Comparison of ENCODE assay signal across 8 cellular contexts in genomic region chr13:111440492-111440891, GRCh38.
DNase-seq lines count a peak whose midpoint lies in the region; TF ChIP-seq lines count a peak whose summit lies in the region.
"Not testable (repeated sequence)": the region's sequence is repeated elsewhere in the genome, so short reads cannot be mapped to it uniquely, and the experiment has no call there.

No MANE protein-coding gene starts in this region.

- H3K18ac ChIP-seq in neuronal stem cell (ENCODE audit: low read length): not testable (repeated sequence)

- not testable (repeated sequence) for H2BK120ac ChIP-seq in neuronal stem cell (ENCODE audit: low read depth, low read length)

- not testable (repeated sequence) for H3K9ac ChIP-seq in SU-DHL-6 (ENCODE audit: low read length); neuronal stem cell (ENCODE audit: low read depth, low read length, poor library complexity)

- not testable (repeated sequence) for H2BK12ac ChIP-seq in neuronal stem cell (ENCODE audit: low read length)

- H3K4ac ChIP-seq in neuronal stem cell (ENCODE audit: low read length): not testable (repeated sequence)

- not testable (repeated sequence) for H3K79me2 ChIP-seq in SU-DHL-6 (ENCODE audit: insufficient read depth, low read length)

- H3K27ac ChIP-seq in SU-DHL-6 (ENCODE audit: low read depth, low read length); neuronal stem cell (replicated peaks; ENCODE audit: low read length): not testable (repeated sequence)

- H3K9me2 ChIP-seq in SU-DHL-6 (replicated peaks; ENCODE audit: insufficient read depth, low read length): not testable (repeated sequence)

- H3K23ac ChIP-seq in neuronal stem cell (ENCODE audit: low read depth, low read length, poor library complexity): not testable (repeated sequence)

- not testable (repeated sequence) for DNase-seq in AG09319 (ENCODE audit: extremely low read depth, low read depth); HFFc6; astrocyte of the spinal cord (ENCODE audit: low read depth, low spot score); fibroblast of villous mesenchyme (ENCODE audit: low read depth); neuronal stem cell (ENCODE audit: low spot score)
- peak; percentile 72 for DNase-seq in NCI-H69 (lab: John Stamatoyannopoulos, UW)

- not testable (repeated sequence) for H3K27me3 Mint-ChIP-seq in HFFc6 (ENCODE audit: insufficient read depth)

- H3K4me1 Mint-ChIP-seq in HFFc6 (ENCODE audit: low read depth): not testable (repeated sequence)

- H3K4me1 ChIP-seq in neuronal stem cell (ENCODE audit: control insufficient read depth in 2 of 2, insufficient read depth in 1 of 2, low read depth in 1 of 2, low read length in 2 of 2): peaks cover 0 to 12% of the 10 kb centered on the region in 2 donors

- H3K36me3 Mint-ChIP-seq in HFFc6 (ENCODE audit: low read depth): not testable (repeated sequence)

- peak overlapping the region; percentile 73 for H2AK5ac ChIP-seq in neuronal stem cell (ENCODE audit: low read depth, low read length)

- H3K14ac ChIP-seq in neuronal stem cell (ENCODE audit: low read length): not testable (repeated sequence)

- not testable (repeated sequence) for H3F3A ChIP-seq in SU-DHL-6 (ENCODE audit: insufficient read depth)

- H3K4me3 Mint-ChIP-seq in HFFc6: not testable (repeated sequence)

- not testable (repeated sequence) for H3K27me3 ChIP-seq in SU-DHL-6 (ENCODE audit: low read length); neuronal stem cell (ENCODE audit: control insufficient read depth in 3 of 3, insufficient read depth in 3 of 3, low read depth in 1 of 3, low read length in 3 of 3)

- not testable (repeated sequence) for H3K4me2 ChIP-seq in SU-DHL-6 (ENCODE audit: low read depth, low read length, poor library complexity, severe bottlenecking); neuronal stem cell (ENCODE audit: insufficient read depth, low read length, poor library complexity, severe bottlenecking)

- in situ Hi-C loops in astrocyte of the spinal cord (cut with HindIII; ENCODE audit: low sequenced_read_pairs): not testable (repeated sequence)

- TF ChIP-seq CTCF in AG09319 (IDR thresholded peaks at IDR 0.05; ENCODE audit: low read depth, low read length): peak; percentile 24
- TF ChIP-seq CTCF in GM12872 (IDR thresholded peaks at IDR 0.05; ENCODE audit: insufficient read depth, low read depth, low read length): peak; percentile 44; the same call in 2 of the 3 replicates
- peak; percentile 45 for TF ChIP-seq CTCF in HFFc6 (IDR thresholded peaks at IDR 0.05)
- peak; percentile 24 for TF ChIP-seq CTCF in SU-DHL-6 (IDR thresholded peaks at IDR 0.05; ENCODE audit: insufficient read depth, low read length, poor library complexity, severe bottlenecking)
- TF ChIP-seq CTCF in astrocyte of the spinal cord (IDR thresholded peaks at IDR 0.05; ENCODE audit: low read depth, low read length): peak; percentile 1
- peak; percentile 14 for TF ChIP-seq CTCF in fibroblast of villous mesenchyme (IDR thresholded peaks at IDR 0.05; ENCODE audit: insufficient read depth, low read depth, low read length)

- H4K20me1 ChIP-seq in SU-DHL-6 (ENCODE audit: low read depth, low read length): not testable (repeated sequence)

- H4K91ac ChIP-seq in neuronal stem cell (ENCODE audit: low read depth, low read length, poor library complexity): not testable (repeated sequence)

- H2AFZ ChIP-seq in SU-DHL-6 (ENCODE audit: low read depth, low read length, severe bottlenecking); neuronal stem cell (ENCODE audit: low read length): not testable (repeated sequence)

- H2BK15ac ChIP-seq in neuronal stem cell (ENCODE audit: low read length): not testable (repeated sequence)

- H3K79me1 ChIP-seq in neuronal stem cell (ENCODE audit: low read depth, low read length): not testable (repeated sequence)

- H3K27ac Mint-ChIP-seq in HFFc6: not testable (repeated sequence)

- H3K36me3 ChIP-seq in SU-DHL-6 (ENCODE audit: low read length); neuronal stem cell (replicated peaks in 1 of 2; ENCODE audit: control insufficient read depth in 2 of 2, insufficient read depth in 2 of 2, low read length in 2 of 2): not testable (repeated sequence)

- not testable (repeated sequence) for H4K8ac ChIP-seq in neuronal stem cell (ENCODE audit: low read depth, low read length)

- not testable (repeated sequence) for H2BK5ac ChIP-seq in neuronal stem cell (ENCODE audit: low read length)

- not testable (repeated sequence) for H3K9me3 ChIP-seq in SU-DHL-6 (ENCODE audit: insufficient read depth, low read length); neuronal stem cell (replicated peaks in 1 of 2; ENCODE audit: control insufficient read depth in 2 of 2, insufficient read depth in 1 of 2, low read depth in 1 of 2, low read length in 2 of 2)

- H3K9me3 Mint-ChIP-seq in HFFc6: not testable (repeated sequence)

- no CpG with 5 or more reads among the region's 1 CpG for WGBS in neuronal stem cell (ENCODE audit: extremely low coverage in 2 of 2, insufficient read length in 2 of 2, insufficient replicate concordance in 1 of 2), 2 donors

- H3K4me3 ChIP-seq in SU-DHL-6 (ENCODE audit: insufficient read depth, low read length, poor library complexity, severe bottlenecking); astrocyte of the spinal cord (ENCODE audit: low read depth, low read length); fibroblast of villous mesenchyme (ENCODE audit: low read depth, low read length); neuronal stem cell (ENCODE audit: low read length in 2 of 2): not testable (repeated sequence)
